2 cellular contexts compared by ENCODE assay signal in the genomic region with DNA sequence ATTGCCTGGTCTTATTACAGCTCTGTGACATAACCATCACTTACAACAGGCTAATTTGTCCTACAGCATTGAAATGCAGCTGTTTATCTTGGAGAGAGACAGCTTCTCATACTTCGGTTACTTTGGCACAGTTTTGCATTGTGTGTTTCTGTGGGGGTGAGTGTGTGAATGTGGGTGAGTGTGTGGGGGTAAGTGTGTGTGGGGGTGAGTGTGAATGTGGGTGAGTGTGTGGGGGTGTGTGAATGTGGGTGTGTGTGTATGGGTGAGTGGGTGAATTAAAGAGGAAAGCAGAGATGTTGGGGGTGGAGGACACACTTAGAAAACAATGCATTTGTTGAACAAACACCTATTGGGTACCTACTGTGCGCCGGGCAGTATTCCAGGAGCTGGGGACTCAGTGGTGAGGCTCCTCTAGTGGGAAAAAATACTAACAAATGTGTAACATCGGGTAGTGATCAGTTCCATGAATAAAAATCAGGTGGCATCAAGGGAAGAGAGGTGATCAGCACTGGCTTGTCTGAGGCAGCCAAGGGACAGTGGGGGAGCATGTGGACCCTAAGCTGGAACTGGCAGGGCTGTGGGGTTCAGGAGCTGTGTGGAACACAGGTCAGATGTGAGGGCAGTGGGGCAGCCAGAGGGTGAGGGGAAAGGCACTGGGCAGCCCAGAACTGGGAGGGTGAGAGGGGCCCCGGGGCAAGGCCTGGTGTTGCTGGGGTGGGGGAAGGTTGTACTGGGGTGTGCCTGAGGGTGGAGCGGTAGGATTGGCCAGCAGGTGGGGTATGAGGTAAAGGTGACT.
TF ChIP-seq lines count a peak whose summit lies in the region.

No MANE protein-coding gene starts in this region.

TF ChIP-seq in A549, 52 proteins besides CTCF, POLR2A, EP300 and RAD21 (continued from another document):
- TF ChIP-seq, protein P1, sequence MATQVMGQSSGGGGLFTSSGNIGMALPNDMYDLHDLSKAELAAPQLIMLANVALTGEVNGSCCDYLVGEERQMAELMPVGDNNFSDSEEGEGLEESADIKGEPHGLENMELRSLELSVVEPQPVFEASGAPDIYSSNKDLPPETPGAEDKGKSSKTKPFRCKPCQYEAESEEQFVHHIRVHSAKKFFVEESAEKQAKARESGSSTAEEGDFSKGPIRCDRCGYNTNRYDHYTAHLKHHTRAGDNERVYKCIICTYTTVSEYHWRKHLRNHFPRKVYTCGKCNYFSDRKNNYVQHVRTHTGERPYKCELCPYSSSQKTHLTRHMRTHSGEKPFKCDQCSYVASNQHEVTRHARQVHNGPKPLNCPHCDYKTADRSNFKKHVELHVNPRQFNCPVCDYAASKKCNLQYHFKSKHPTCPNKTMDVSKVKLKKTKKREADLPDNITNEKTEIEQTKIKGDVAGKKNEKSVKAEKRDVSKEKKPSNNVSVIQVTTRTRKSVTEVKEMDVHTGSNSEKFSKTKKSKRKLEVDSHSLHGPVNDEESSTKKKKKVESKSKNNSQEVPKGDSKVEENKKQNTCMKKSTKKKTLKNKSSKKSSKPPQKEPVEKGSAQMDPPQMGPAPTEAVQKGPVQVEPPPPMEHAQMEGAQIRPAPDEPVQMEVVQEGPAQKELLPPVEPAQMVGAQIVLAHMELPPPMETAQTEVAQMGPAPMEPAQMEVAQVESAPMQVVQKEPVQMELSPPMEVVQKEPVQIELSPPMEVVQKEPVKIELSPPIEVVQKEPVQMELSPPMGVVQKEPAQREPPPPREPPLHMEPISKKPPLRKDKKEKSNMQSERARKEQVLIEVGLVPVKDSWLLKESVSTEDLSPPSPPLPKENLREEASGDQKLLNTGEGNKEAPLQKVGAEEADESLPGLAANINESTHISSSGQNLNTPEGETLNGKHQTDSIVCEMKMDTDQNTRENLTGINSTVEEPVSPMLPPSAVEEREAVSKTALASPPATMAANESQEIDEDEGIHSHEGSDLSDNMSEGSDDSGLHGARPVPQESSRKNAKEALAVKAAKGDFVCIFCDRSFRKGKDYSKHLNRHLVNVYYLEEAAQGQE (IDR thresholded peaks at IDR 0.05) = no peak

TF ChIP-seq in GM23338, 12 proteins besides CTCF, POLR2A, EP300 and RAD21 (continued from another document):
- TF ChIP-seq ZNF462 (CRISPR knock-in tag; IDR thresholded peaks at IDR 0.05) = no peak
- TF ChIP-seq POLR2AphosphoS5 (IDR thresholded peaks at IDR 0.05; ENCODE audit: low read depth) = no peak
- TF ChIP-seq JUNB (IDR thresholded peaks at IDR 0.05; ENCODE audit: unreplicated experiment) = no peak
- TF ChIP-seq, protein P1 (IDR thresholded peaks at IDR 0.05; ENCODE audit: unreplicated experiment) = no peak
- TF ChIP-seq EZH2phosphoT487 (IDR thresholded peaks at IDR 0.05; ENCODE audit: unreplicated experiment) = no peak
